1 cellular context compared by ENCODE assay signal in the genomic region with DNA sequence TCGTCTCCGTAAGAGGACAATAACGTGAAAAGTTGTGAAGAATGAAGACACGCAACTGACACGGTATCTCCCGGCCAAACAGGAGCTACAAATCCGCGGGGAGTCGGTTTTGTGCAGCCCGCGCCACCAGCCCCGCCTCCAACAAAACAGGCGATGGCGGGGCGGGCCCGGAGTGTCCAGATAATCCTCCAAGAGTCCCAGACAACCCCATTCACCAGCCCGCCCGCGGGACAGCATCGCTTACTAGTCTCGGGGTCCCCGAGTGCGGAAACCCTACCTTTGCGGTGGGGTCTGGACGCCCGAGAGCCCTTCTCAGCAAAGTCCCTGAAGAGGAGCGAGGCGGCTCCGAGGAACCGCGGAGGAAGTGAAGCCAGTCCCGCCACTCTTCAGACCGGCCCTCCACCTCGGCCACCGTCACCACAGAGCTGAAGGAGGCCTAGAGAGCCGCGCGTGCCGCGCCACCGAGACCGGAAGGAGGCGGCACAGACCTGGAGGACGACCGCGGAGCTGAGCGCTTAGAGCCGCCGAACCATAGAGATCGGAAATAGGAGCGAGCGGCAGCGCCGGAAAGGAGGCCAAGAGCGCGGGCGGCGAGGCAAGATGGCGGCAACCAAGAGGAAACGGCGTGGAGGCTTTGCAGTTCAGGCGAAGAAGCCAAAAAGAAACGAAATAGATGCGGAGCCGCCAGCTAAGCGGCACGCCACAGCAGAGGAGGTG.
TF ChIP-seq lines count a peak whose summit lies in the region.

A gene with protein sequence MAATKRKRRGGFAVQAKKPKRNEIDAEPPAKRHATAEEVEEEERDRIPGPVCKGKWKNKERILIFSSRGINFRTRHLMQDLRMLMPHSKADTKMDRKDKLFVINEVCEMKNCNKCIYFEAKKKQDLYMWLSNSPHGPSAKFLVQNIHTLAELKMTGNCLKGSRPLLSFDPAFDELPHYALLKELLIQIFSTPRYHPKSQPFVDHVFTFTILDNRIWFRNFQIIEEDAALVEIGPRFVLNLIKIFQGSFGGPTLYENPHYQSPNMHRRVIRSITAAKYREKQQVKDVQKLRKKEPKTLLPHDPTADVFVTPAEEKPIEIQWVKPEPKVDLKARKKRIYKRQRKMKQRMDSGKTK (plus strand): TSS at position 573 of the 717 bp plus-strand sequence. CDS start 28 bp downstream, at position 601.
A gene with protein sequence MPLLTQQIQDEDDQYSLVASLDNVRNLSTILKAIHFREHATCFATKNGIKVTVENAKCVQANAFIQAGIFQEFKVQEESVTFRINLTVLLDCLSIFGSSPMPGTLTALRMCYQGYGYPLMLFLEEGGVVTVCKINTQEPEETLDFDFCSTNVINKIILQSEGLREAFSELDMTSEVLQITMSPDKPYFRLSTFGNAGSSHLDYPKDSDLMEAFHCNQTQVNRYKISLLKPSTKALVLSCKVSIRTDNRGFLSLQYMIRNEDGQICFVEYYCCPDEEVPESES (minus strand): TSS at position 366 of the 717 bp plus-strand sequence. CDS start 612 bp downstream, outside the sequence.

TF ChIP-seq in GM12878, 131 proteins besides CTCF, POLR2A, EP300 and RAD21 (continued from another document and continues in another):
- TF ChIP-seq, protein P1, sequence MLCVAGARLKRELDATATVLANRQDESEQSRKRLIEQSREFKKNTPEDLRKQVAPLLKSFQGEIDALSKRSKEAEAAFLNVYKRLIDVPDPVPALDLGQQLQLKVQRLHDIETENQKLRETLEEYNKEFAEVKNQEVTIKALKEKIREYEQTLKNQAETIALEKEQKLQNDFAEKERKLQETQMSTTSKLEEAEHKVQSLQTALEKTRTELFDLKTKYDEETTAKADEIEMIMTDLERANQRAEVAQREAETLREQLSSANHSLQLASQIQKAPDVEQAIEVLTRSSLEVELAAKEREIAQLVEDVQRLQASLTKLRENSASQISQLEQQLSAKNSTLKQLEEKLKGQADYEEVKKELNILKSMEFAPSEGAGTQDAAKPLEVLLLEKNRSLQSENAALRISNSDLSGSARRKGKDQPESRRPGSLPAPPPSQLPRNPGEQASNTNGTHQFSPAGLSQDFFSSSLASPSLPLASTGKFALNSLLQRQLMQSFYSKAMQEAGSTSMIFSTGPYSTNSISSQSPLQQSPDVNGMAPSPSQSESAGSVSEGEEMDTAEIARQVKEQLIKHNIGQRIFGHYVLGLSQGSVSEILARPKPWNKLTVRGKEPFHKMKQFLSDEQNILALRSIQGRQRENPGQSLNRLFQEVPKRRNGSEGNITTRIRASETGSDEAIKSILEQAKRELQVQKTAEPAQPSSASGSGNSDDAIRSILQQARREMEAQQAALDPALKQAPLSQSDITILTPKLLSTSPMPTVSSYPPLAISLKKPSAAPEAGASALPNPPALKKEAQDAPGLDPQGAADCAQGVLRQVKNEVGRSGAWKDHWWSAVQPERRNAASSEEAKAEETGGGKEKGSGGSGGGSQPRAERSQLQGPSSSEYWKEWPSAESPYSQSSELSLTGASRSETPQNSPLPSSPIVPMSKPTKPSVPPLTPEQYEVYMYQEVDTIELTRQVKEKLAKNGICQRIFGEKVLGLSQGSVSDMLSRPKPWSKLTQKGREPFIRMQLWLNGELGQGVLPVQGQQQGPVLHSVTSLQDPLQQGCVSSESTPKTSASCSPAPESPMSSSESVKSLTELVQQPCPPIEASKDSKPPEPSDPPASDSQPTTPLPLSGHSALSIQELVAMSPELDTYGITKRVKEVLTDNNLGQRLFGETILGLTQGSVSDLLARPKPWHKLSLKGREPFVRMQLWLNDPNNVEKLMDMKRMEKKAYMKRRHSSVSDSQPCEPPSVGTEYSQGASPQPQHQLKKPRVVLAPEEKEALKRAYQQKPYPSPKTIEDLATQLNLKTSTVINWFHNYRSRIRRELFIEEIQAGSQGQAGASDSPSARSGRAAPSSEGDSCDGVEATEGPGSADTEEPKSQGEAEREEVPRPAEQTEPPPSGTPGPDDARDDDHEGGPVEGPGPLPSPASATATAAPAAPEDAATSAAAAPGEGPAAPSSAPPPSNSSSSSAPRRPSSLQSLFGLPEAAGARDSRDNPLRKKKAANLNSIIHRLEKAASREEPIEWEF (IDR thresholded peaks at IDR 0.05; ENCODE audit: insufficient replicate concordance, low read depth, low read length) = no peak
- TF ChIP-seq, protein P2, sequence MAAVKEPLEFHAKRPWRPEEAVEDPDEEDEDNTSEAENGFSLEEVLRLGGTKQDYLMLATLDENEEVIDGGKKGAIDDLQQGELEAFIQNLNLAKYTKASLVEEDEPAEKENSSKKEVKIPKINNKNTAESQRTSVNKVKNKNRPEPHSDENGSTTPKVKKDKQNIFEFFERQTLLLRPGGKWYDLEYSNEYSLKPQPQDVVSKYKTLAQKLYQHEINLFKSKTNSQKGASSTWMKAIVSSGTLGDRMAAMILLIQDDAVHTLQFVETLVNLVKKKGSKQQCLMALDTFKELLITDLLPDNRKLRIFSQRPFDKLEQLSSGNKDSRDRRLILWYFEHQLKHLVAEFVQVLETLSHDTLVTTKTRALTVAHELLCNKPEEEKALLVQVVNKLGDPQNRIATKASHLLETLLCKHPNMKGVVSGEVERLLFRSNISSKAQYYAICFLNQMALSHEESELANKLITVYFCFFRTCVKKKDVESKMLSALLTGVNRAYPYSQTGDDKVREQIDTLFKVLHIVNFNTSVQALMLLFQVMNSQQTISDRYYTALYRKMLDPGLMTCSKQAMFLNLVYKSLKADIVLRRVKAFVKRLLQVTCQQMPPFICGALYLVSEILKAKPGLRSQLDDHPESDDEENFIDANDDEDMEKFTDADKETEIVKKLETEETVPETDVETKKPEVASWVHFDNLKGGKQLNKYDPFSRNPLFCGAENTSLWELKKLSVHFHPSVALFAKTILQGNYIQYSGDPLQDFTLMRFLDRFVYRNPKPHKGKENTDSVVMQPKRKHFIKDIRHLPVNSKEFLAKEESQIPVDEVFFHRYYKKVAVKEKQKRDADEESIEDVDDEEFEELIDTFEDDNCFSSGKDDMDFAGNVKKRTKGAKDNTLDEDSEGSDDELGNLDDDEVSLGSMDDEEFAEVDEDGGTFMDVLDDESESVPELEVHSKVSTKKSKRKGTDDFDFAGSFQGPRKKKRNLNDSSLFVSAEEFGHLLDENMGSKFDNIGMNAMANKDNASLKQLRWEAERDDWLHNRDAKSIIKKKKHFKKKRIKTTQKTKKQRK (IDR thresholded peaks at IDR 0.05; ENCODE audit: low read depth, low read length) = no peak
- 0 out of 2 replicates have a peak, but pooled peaks have one; percentile 60 for TF ChIP-seq ASH2L (IDR thresholded peaks at IDR 0.05; ENCODE audit: borderline replicate concordance, low read depth)
- TF ChIP-seq, protein P3, sequence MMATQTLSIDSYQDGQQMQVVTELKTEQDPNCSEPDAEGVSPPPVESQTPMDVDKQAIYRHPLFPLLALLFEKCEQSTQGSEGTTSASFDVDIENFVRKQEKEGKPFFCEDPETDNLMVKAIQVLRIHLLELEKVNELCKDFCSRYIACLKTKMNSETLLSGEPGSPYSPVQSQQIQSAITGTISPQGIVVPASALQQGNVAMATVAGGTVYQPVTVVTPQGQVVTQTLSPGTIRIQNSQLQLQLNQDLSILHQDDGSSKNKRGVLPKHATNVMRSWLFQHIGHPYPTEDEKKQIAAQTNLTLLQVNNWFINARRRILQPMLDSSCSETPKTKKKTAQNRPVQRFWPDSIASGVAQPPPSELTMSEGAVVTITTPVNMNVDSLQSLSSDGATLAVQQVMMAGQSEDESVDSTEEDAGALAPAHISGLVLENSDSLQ (IDR thresholded peaks at IDR 0.05) = peak; percentile 78
- no peak for TF ChIP-seq MTA2 (IDR thresholded peaks at IDR 0.05; ENCODE audit: low read depth)
- no peak for TF ChIP-seq NRF1 (conservative IDR thresholded peaks at IDR 0.05; ENCODE audit: low read depth, low read length)
- peak; percentile 90 for TF ChIP-seq NBN (IDR thresholded peaks at IDR 0.05)
- peak; percentile 96 for TF ChIP-seq GABPA (IDR thresholded peaks at IDR 0.05; ENCODE audit: low read depth)
- TF ChIP-seq, protein P4, sequence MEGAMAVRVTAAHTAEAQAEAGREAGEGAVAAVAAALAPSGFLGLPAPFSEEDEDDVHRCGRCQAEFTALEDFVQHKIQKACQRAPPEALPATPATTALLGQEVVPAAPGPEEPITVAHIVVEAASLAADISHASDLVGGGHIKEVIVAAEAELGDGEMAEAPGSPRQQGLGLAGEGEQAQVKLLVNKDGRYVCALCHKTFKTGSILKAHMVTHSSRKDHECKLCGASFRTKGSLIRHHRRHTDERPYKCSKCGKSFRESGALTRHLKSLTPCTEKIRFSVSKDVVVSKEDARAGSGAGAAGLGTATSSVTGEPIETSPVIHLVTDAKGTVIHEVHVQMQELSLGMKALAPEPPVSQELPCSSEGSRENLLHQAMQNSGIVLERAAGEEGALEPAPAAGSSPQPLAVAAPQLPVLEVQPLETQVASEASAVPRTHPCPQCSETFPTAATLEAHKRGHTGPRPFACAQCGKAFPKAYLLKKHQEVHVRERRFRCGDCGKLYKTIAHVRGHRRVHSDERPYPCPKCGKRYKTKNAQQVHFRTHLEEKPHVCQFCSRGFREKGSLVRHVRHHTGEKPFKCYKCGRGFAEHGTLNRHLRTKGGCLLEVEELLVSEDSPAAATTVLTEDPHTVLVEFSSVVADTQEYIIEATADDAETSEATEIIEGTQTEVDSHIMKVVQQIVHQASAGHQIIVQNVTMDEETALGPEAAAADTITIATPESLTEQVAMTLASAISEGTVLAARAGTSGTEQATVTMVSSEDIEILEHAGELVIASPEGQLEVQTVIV (IDR thresholded peaks at IDR 0.05; ENCODE audit: borderline replicate concordance, partially characterized antibody) = peak; percentile 78
- peak; percentile 95 for TF ChIP-seq RUNX3 (IDR thresholded peaks at IDR 0.05; ENCODE audit: low read length)
- TF ChIP-seq IRF4 (IDR thresholded peaks at IDR 0.05; ENCODE audit: low read depth, low read length) = 0 out of 2 replicates have a peak, but pooled peaks have one; percentile 43
- 0 out of 2 replicates have a peak, but pooled peaks have one; percentile 35 for TF ChIP-seq BACH1 (IDR thresholded peaks at IDR 0.05; ENCODE audit: borderline replicate concordance)
- peak; percentile 88; the same call in 1 of the 2 replicates for TF ChIP-seq ZNF207 (IDR thresholded peaks at IDR 0.05; ENCODE audit: borderline replicate concordance)
- TF ChIP-seq SMC3 (IDR thresholded peaks at IDR 0.05; ENCODE audit: borderline replicate concordance, low read length) = 0 out of 2 replicates have a peak, but pooled peaks have one; percentile 14
- peak; percentile 89 for TF ChIP-seq PML (IDR thresholded peaks at IDR 0.05; ENCODE audit: low read length)
- TF ChIP-seq, protein P5, sequence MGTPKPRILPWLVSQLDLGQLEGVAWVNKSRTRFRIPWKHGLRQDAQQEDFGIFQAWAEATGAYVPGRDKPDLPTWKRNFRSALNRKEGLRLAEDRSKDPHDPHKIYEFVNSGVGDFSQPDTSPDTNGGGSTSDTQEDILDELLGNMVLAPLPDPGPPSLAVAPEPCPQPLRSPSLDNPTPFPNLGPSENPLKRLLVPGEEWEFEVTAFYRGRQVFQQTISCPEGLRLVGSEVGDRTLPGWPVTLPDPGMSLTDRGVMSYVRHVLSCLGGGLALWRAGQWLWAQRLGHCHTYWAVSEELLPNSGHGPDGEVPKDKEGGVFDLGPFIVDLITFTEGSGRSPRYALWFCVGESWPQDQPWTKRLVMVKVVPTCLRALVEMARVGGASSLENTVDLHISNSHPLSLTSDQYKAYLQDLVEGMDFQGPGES (IDR thresholded peaks at IDR 0.05) = 0 out of 2 replicates have a peak, but pooled peaks have one; percentile 25
- no peak; the same call in 1 of the 2 replicates for TF ChIP-seq SMARCA5 (IDR thresholded peaks at IDR 0.05)
- TF ChIP-seq FOXM1 (IDR thresholded peaks at IDR 0.05; ENCODE audit: low read depth, low read length) = no peak
- TF ChIP-seq KDM1A (IDR thresholded peaks at IDR 0.05; ENCODE audit: borderline replicate concordance) = no peak
- TF ChIP-seq, protein P6, sequence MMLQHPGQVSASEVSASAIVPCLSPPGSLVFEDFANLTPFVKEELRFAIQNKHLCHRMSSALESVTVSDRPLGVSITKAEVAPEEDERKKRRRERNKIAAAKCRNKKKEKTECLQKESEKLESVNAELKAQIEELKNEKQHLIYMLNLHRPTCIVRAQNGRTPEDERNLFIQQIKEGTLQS (IDR thresholded peaks at IDR 0.05; ENCODE audit: borderline replicate concordance, extremely low read depth, low read depth, low read length) = no peak
- TF ChIP-seq, protein P7, sequence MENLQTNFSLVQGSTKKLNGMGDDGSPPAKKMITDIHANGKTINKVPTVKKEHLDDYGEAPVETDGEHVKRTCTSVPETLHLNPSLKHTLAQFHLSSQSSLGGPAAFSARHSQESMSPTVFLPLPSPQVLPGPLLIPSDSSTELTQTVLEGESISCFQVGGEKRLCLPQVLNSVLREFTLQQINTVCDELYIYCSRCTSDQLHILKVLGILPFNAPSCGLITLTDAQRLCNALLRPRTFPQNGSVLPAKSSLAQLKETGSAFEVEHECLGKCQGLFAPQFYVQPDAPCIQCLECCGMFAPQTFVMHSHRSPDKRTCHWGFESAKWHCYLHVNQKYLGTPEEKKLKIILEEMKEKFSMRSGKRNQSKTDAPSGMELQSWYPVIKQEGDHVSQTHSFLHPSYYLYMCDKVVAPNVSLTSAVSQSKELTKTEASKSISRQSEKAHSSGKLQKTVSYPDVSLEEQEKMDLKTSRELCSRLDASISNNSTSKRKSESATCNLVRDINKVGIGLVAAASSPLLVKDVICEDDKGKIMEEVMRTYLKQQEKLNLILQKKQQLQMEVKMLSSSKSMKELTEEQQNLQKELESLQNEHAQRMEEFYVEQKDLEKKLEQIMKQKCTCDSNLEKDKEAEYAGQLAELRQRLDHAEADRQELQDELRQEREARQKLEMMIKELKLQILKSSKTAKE (IDR thresholded peaks at IDR 0.05; ENCODE audit: low read depth, poor library complexity, severe bottlenecking) = no peak
- peak; percentile 96 for TF ChIP-seq SIN3A (IDR thresholded peaks at IDR 0.05; ENCODE audit: low read depth, low read length)
- no peak for TF ChIP-seq FOXK2 (IDR thresholded peaks at IDR 0.05)
- TF ChIP-seq CREM (IDR thresholded peaks at IDR 0.05; ENCODE audit: low read depth) = peak; percentile 88
- TF ChIP-seq STAT1 (conservative IDR thresholded peaks at IDR 0.05) = 0 out of 2 replicates have a peak, but pooled peaks have one; percentile 63
- TF ChIP-seq WRNIP1 (IDR thresholded peaks at IDR 0.05; ENCODE audit: borderline replicate concordance, low read depth, low read length) = no peak; the same call in 1 of the 2 replicates
- no peak for TF ChIP-seq MYB (IDR thresholded peaks at IDR 0.05; ENCODE audit: borderline replicate concordance, low read depth, low read length)
- peak; percentile 38 for TF ChIP-seq ATF7 (IDR thresholded peaks at IDR 0.05; ENCODE audit: low read depth)
- TF ChIP-seq, protein P8, sequence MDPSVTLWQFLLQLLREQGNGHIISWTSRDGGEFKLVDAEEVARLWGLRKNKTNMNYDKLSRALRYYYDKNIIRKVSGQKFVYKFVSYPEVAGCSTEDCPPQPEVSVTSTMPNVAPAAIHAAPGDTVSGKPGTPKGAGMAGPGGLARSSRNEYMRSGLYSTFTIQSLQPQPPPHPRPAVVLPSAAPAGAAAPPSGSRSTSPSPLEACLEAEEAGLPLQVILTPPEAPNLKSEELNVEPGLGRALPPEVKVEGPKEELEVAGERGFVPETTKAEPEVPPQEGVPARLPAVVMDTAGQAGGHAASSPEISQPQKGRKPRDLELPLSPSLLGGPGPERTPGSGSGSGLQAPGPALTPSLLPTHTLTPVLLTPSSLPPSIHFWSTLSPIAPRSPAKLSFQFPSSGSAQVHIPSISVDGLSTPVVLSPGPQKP (IDR thresholded peaks at IDR 0.05; ENCODE audit: low read depth, low read length) = peak; percentile 98
